ENCODE assay signal across 1 cellular context in genomic region chr11:8090756-8091155, GRCh38.
TF ChIP-seq lines count a peak whose summit lies in the region.

No MANE protein-coding gene starts in this region.

TF ChIP-seq in WTC11, 78 proteins besides CTCF, POLR2A, EP300 and RAD21 (continued from another document):
- TF ChIP-seq ZNF425 (CRISPR knock-in tag; conservative IDR thresholded peaks at IDR 0.05) (no peak), ELF4 (CRISPR knock-in tag; IDR thresholded peaks at IDR 0.05; ENCODE audit: low read depth) (no peak), ZNF532 (CRISPR knock-in tag; IDR thresholded peaks at IDR 0.05; ENCODE audit: borderline replicate concordance) (no peak), ZNF671 (CRISPR knock-in tag; IDR thresholded peaks at IDR 0.05) (no peak), TP53 (CRISPR knock-in tag; IDR thresholded peaks at IDR 0.05) (no peak), ZNF423 (CRISPR knock-in tag; IDR thresholded peaks at IDR 0.05) (no peak), KAT7 (CRISPR knock-in tag; IDR thresholded peaks at IDR 0.05; ENCODE audit: borderline replicate concordance) (no peak), CREM (CRISPR knock-in tag; IDR thresholded peaks at IDR 0.05) (no peak), HMGXB4 (CRISPR knock-in tag; IDR thresholded peaks at IDR 0.05) (no peak), NR3C1 (CRISPR knock-in tag; conservative IDR thresholded peaks at IDR 0.05; ENCODE audit: low read depth) (no peak), ZNF281 (CRISPR knock-in tag; IDR thresholded peaks at IDR 0.05) (no peak)
